ENCODE assay signal across 29 cellular contexts in genomic region chr3:134495980-134496379, GRCh38.
"Had no signal": no experiment of that assay in that cellular context is flagged by ENCODE, and none has a peak within 500 bp of the region (broad histone marks: within the 10 kb centered on the region; RNA-seq: fewer than 3 reads in every experiment).

No MANE protein-coding gene starts in this region.

- H3K4me3 ChIP-seq: body of pancreas, heart right ventricle, left lung, lower lobe of right lung, right lobe of liver, skin epidermis, testis, transverse colon had no signal

- H3K27ac ChIP-seq: body of pancreas, heart right ventricle, left lung, lower lobe of right lung, right lobe of liver, skin epidermis, testis, transverse colon had no signal

- H3K9me3 Mint-ChIP-seq: activated T-cell treated with anti-CD3 and anti-CD28 coated beads, Interleukin-2, amount 50 U/mL, for 4 hours; activated T-helper 17 cell treated with anti-CD3 and anti-CD28 coated beads, Interleukin-2, amount 50 U/mL, for 72 hours; effector memory CD8-positive, alpha-beta T cell; natural killer cell treated with Interleukin-12 subunit alpha and Interleukin-12 subunit beta and Interleukin-15 and Interleukin-18, amount 100 ng/mL, for 72 hours had no signal

- H3K36me3 ChIP-seq: lower lobe of right lung, right lobe of liver had no signal

- H3K4me1 ChIP-seq: body of pancreas, right lobe of liver, testis had no signal

- DNase-seq: activated CD4-positive, alpha-beta memory T cell treated with anti-CD3 and anti-CD28 coated beads for 36 hours; activated CD4-positive, alpha-beta T cell treated with anti-CD3 and anti-CD28 coated beads, Interleukin-2, amount 10 ng/mL, durations not matched to agents 24 days and 14 days; activated CD4-positive, CD25-positive, alpha-beta regulatory T cell treated with anti-CD3 and anti-CD28 coated beads, Interleukin-2, amount 50 U/mL, for 72 hours; activated CD8-positive, alpha-beta memory T cell treated with anti-CD3 and anti-CD28 coated beads, Interleukin-2, amount 50 U/mL, for 48 hours; activated naive CD4-positive, alpha-beta T cell treated with Interleukin-2 at 50 U/mL for 16 hours; activated T-cell treated with anti-CD3 and anti-CD28 coated beads, Interleukin-2, amount 50 U/mL, for 4 hours; anterior cingulate cortex; body of pancreas; cortex of kidney; effector memory CD8-positive, alpha-beta T cell; foreskin fibroblast; heart right ventricle; kidney glomerular epithelial cell; left lung; lower lobe of right lung; mesendoderm; right lobe of liver; stimulated activated CD4-positive, alpha-beta T cell treated with anti-CD3 and anti-CD28 coated beads, Interleukin-12 subunit alpha, Interleukin-12 subunit beta, amount 100 ng/mL, for 4 hours; stimulated activated CD4-positive, alpha-beta T cell treated with anti-CD3 and anti-CD28 coated beads, Interleukin-4, amount 100 ng/mL, for 1 hour; stimulated activated naive CD8-positive, alpha-beta T cell treated with anti-CD3 and anti-CD28 coated beads, Interleukin-15, Interleukin-2, amounts not matched to agents 100 U/mL and 50 U/mL, for 24 hours; T-cell; T-helper 9 cell; testis; transverse colon had no signal

- H3K9me3 ChIP-seq: body of pancreas, left lung, lower lobe of right lung, right lobe of liver, testis, transverse colon had no signal

- H3K27ac Mint-ChIP-seq: activated CD4-positive, alpha-beta memory T cell treated with anti-CD3 and anti-CD28 coated beads for 36 hours; activated CD4-positive, alpha-beta T cell treated with anti-CD3 and anti-CD28 coated beads, Interleukin-2, amount 10 ng/mL, durations not matched to agents 24 days and 14 days; activated naive CD8-positive, alpha-beta T cell; activated T-helper 17 cell treated with anti-CD3 and anti-CD28 coated beads, Interleukin-2, amount 50 U/mL, for 72 hours; natural killer cell treated with Interleukin-12 subunit alpha and Interleukin-12 subunit beta and Interleukin-15 and Interleukin-18, amount 100 ng/mL, for 72 hours; T-cell had no signal

- H3K27me3 Mint-ChIP-seq: activated CD4-positive, alpha-beta memory T cell treated with anti-CD3 and anti-CD28 coated beads for 36 hours; activated CD4-positive, alpha-beta T cell treated with anti-CD3 and anti-CD28 coated beads, Interleukin-2, amount 10 ng/mL, durations not matched to agents 24 days and 14 days; activated naive CD8-positive, alpha-beta T cell; activated T-helper 17 cell treated with anti-CD3 and anti-CD28 coated beads, Interleukin-2, amount 50 U/mL, for 72 hours; effector memory CD8-positive, alpha-beta T cell; natural killer cell treated with Interleukin-12 subunit alpha and Interleukin-12 subunit beta and Interleukin-15 and Interleukin-18, amount 100 ng/mL, for 72 hours; T-cell had no signal

- H3K4me3 Mint-ChIP-seq: activated CD4-positive, alpha-beta memory T cell treated with anti-CD3 and anti-CD28 coated beads for 36 hours; activated CD4-positive, alpha-beta T cell treated with anti-CD3 and anti-CD28 coated beads, Interleukin-2, amount 10 ng/mL, durations not matched to agents 24 days and 14 days; activated naive CD8-positive, alpha-beta T cell; activated T-cell treated with anti-CD3 and anti-CD28 coated beads, Interleukin-2, amount 50 U/mL, for 4 hours; activated T-helper 17 cell treated with anti-CD3 and anti-CD28 coated beads, Interleukin-2, amount 50 U/mL, for 72 hours; effector memory CD8-positive, alpha-beta T cell; natural killer cell treated with Interleukin-12 subunit alpha and Interleukin-12 subunit beta and Interleukin-15 and Interleukin-18, amount 100 ng/mL, for 72 hours; T-cell had no signal

- ATAC-seq: activated T-helper 17 cell treated with anti-CD3 and anti-CD28 coated beads, Interleukin-2, amount 50 U/mL, for 72 hours; body of pancreas; effector memory CD8-positive, alpha-beta T cell; esophagus mucosa; heart right ventricle; left lung; lower lobe of right lung; right lobe of liver; T-cell had no signal

- H3K27me3 ChIP-seq: body of pancreas, heart right ventricle, left lung, right lobe of liver, testis, transverse colon had no signal
